ENCODE assay signal across 1 cellular context in the genomic region with DNA sequence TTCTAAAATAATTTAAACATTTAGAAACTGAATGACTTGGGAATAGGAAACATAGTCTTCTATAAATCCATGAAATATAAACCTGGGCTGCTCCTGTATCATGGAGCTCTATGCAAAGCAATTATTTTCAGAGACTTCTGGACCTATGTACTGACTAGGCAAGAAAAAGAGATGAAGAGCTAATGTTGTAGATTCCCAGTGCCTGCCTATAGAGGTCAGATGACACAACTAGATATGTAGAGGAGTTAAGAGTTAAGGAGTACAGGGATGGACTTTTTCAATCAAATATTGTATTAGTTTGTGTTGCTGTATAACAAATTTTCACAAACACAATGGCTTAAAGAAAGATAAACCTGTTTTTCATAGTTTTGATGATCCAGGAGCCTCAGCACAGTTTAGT.
TF ChIP-seq lines count a peak whose summit lies in the region.

No MANE protein-coding gene starts in this region.

TF ChIP-seq in GM12878, 131 proteins besides CTCF, POLR2A, EP300 and RAD21:
- TF ChIP-seq NR2F1 (conservative IDR thresholded peaks at IDR 0.05), result no peak
- no peak for TF ChIP-seq ASH2L (IDR thresholded peaks at IDR 0.05; ENCODE audit: borderline replicate concordance, low read depth)
- TF ChIP-seq, protein P1, sequence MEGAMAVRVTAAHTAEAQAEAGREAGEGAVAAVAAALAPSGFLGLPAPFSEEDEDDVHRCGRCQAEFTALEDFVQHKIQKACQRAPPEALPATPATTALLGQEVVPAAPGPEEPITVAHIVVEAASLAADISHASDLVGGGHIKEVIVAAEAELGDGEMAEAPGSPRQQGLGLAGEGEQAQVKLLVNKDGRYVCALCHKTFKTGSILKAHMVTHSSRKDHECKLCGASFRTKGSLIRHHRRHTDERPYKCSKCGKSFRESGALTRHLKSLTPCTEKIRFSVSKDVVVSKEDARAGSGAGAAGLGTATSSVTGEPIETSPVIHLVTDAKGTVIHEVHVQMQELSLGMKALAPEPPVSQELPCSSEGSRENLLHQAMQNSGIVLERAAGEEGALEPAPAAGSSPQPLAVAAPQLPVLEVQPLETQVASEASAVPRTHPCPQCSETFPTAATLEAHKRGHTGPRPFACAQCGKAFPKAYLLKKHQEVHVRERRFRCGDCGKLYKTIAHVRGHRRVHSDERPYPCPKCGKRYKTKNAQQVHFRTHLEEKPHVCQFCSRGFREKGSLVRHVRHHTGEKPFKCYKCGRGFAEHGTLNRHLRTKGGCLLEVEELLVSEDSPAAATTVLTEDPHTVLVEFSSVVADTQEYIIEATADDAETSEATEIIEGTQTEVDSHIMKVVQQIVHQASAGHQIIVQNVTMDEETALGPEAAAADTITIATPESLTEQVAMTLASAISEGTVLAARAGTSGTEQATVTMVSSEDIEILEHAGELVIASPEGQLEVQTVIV (IDR thresholded peaks at IDR 0.05; ENCODE audit: borderline replicate concordance, partially characterized antibody), result no peak
- TF ChIP-seq, protein P2, sequence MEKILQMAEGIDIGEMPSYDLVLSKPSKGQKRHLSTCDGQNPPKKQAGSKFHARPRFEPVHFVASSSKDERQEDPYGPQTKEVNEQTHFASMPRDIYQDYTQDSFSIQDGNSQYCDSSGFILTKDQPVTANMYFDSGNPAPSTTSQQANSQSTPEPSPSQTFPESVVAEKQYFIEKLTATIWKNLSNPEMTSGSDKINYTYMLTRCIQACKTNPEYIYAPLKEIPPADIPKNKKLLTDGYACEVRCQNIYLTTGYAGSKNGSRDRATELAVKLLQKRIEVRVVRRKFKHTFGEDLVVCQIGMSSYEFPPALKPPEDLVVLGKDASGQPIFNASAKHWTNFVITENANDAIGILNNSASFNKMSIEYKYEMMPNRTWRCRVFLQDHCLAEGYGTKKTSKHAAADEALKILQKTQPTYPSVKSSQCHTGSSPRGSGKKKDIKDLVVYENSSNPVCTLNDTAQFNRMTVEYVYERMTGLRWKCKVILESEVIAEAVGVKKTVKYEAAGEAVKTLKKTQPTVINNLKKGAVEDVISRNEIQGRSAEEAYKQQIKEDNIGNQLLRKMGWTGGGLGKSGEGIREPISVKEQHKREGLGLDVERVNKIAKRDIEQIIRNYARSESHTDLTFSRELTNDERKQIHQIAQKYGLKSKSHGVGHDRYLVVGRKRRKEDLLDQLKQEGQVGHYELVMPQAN (conservative IDR thresholded peaks at IDR 0.05), result no peak
- TF ChIP-seq MEF2A (IDR thresholded peaks at IDR 0.05; ENCODE audit: insufficient read depth, low read depth, low read length), result no peak
- TF ChIP-seq FOXK2 (IDR thresholded peaks at IDR 0.05), result no peak
- no peak for TF ChIP-seq RB1 (IDR thresholded peaks at IDR 0.05; ENCODE audit: borderline replicate concordance)
- TF ChIP-seq TBL1XR1 (IDR thresholded peaks at IDR 0.05; ENCODE audit: low read depth, low read length), result no peak
- TF ChIP-seq, protein P3, sequence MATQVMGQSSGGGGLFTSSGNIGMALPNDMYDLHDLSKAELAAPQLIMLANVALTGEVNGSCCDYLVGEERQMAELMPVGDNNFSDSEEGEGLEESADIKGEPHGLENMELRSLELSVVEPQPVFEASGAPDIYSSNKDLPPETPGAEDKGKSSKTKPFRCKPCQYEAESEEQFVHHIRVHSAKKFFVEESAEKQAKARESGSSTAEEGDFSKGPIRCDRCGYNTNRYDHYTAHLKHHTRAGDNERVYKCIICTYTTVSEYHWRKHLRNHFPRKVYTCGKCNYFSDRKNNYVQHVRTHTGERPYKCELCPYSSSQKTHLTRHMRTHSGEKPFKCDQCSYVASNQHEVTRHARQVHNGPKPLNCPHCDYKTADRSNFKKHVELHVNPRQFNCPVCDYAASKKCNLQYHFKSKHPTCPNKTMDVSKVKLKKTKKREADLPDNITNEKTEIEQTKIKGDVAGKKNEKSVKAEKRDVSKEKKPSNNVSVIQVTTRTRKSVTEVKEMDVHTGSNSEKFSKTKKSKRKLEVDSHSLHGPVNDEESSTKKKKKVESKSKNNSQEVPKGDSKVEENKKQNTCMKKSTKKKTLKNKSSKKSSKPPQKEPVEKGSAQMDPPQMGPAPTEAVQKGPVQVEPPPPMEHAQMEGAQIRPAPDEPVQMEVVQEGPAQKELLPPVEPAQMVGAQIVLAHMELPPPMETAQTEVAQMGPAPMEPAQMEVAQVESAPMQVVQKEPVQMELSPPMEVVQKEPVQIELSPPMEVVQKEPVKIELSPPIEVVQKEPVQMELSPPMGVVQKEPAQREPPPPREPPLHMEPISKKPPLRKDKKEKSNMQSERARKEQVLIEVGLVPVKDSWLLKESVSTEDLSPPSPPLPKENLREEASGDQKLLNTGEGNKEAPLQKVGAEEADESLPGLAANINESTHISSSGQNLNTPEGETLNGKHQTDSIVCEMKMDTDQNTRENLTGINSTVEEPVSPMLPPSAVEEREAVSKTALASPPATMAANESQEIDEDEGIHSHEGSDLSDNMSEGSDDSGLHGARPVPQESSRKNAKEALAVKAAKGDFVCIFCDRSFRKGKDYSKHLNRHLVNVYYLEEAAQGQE (IDR thresholded peaks at IDR 0.05; ENCODE audit: low read depth, low read length), result no peak
- no peak for TF ChIP-seq ZNF274 (IDR thresholded peaks at IDR 0.05; ENCODE audit: insufficient read depth, insufficient read length)
- TF ChIP-seq PAX8 (IDR thresholded peaks at IDR 0.05), result no peak
- no peak for TF ChIP-seq NR2C2 (IDR thresholded peaks at IDR 0.05; ENCODE audit: borderline replicate concordance, control insufficient read depth, insufficient read length, low read depth)
- TF ChIP-seq ZNF384 (IDR thresholded peaks at IDR 0.05; ENCODE audit: borderline replicate concordance, low read depth, low read length), result no peak
- no peak for TF ChIP-seq YBX1 (IDR thresholded peaks at IDR 0.05)
- no peak for TF ChIP-seq YY1 (IDR thresholded peaks at IDR 0.05; ENCODE audit: low read depth, low read length)
- TF ChIP-seq KLF5 (IDR thresholded peaks at IDR 0.05; ENCODE audit: partially characterized antibody), result no peak
- no peak for TF ChIP-seq POLR2AphosphoS2 (IDR thresholded peaks at IDR 0.05; ENCODE audit: low read depth, low read length)
- TF ChIP-seq, protein P4, sequence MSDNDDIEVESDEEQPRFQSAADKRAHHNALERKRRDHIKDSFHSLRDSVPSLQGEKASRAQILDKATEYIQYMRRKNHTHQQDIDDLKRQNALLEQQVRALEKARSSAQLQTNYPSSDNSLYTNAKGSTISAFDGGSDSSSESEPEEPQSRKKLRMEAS (IDR thresholded peaks at IDR 0.05; ENCODE audit: low read depth, low read length), result no peak
- TF ChIP-seq NR2C1 (IDR thresholded peaks at IDR 0.05), result no peak
- TF ChIP-seq, protein P5, sequence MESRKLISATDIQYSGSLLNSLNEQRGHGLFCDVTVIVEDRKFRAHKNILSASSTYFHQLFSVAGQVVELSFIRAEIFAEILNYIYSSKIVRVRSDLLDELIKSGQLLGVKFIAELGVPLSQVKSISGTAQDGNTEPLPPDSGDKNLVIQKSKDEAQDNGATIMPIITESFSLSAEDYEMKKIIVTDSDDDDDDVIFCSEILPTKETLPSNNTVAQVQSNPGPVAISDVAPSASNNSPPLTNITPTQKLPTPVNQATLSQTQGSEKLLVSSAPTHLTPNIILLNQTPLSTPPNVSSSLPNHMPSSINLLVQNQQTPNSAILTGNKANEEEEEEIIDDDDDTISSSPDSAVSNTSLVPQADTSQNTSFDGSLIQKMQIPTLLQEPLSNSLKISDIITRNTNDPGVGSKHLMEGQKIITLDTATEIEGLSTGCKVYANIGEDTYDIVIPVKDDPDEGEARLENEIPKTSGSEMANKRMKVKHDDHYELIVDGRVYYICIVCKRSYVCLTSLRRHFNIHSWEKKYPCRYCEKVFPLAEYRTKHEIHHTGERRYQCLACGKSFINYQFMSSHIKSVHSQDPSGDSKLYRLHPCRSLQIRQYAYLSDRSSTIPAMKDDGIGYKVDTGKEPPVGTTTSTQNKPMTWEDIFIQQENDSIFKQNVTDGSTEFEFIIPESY (IDR thresholded peaks at IDR 0.05), result no peak
